Comparison of ENCODE assay signal across 2 cellular contexts in genomic region chr16:12611006-12611477, GRCh38.
TF ChIP-seq lines count a peak whose summit lies in the region.

No MANE protein-coding gene starts in this region.

TF ChIP-seq in A549, 52 proteins besides CTCF, POLR2A, EP300 and RAD21 (continued from another document):
- TF ChIP-seq EHF (CRISPR knock-in tag; IDR thresholded peaks at IDR 0.05) (peak; percentile 94), JUNB (IDR thresholded peaks at IDR 0.05) (no peak), FOSL2 (IDR thresholded peaks at IDR 0.05) (no peak), FOSL2 (CRISPR knock-in tag; IDR thresholded peaks at IDR 0.05) (peak; percentile 29; the same call in 1 of the 2 replicates), FOXS1 (CRISPR knock-in tag; IDR thresholded peaks at IDR 0.05) (peak; percentile 93; the same call in 1 of the 2 replicates), HOXB5 (CRISPR knock-in tag; IDR thresholded peaks at IDR 0.05) (peak; percentile 97), SREBF2 (IDR thresholded peaks at IDR 0.05) (no peak), CBX2 (IDR thresholded peaks at IDR 0.05; ENCODE audit: borderline replicate concordance, low read depth) (no peak), BCL3 (IDR thresholded peaks at IDR 0.05) (no peak), ATOH8 (CRISPR knock-in tag; IDR thresholded peaks at IDR 0.05; ENCODE audit: low read depth) (peak; percentile 99), ZNF302 (CRISPR knock-in tag; IDR thresholded peaks at IDR 0.05) (0 out of 2 replicates have a peak, but pooled peaks have one; percentile 87), HOXB13 (CRISPR knock-in tag; IDR thresholded peaks at IDR 0.05; ENCODE audit: low read depth) (0 out of 2 replicates have a peak, but pooled peaks have one; percentile 72), ESRRA (IDR thresholded peaks at IDR 0.05; ENCODE audit: borderline replicate concordance, low read length) (no peak)

TF ChIP-seq in HepG2, 621 proteins besides CTCF, POLR2A, EP300 and RAD21 (continued from another document):
- TF ChIP-seq, protein P1, sequence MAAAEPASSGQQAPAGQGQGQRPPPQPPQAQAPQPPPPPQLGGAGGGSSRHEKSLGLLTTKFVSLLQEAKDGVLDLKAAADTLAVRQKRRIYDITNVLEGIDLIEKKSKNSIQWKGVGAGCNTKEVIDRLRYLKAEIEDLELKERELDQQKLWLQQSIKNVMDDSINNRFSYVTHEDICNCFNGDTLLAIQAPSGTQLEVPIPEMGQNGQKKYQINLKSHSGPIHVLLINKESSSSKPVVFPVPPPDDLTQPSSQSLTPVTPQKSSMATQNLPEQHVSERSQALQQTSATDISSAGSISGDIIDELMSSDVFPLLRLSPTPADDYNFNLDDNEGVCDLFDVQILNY (CRISPR knock-in tag; conservative IDR thresholded peaks at IDR 0.05), result no peak
- TF ChIP-seq ZNF432 (CRISPR knock-in tag; IDR thresholded peaks at IDR 0.05; ENCODE audit: borderline replicate concordance) (no peak), ZNF607 (CRISPR knock-in tag; IDR thresholded peaks at IDR 0.05; ENCODE audit: borderline replicate concordance) (no peak), SRF (IDR thresholded peaks at IDR 0.05; ENCODE audit: low read depth, low read length) (no peak), ZNF33B (CRISPR knock-in tag; IDR thresholded peaks at IDR 0.05) (no peak), ZNF644 (CRISPR knock-in tag; IDR thresholded peaks at IDR 0.05; ENCODE audit: low read depth) (0 out of 2 replicates have a peak, but pooled peaks have one; percentile 11), HINFP (CRISPR knock-in tag; IDR thresholded peaks at IDR 0.05; ENCODE audit: low read depth) (no peak), ZBTB7A (CRISPR knock-in tag; IDR thresholded peaks at IDR 0.05) (no peak), ZNF34 (CRISPR knock-in tag; IDR thresholded peaks at IDR 0.05; ENCODE audit: borderline replicate concordance) (no peak), PCBP1 (IDR thresholded peaks at IDR 0.05; ENCODE audit: borderline replicate concordance, low read depth, low read length) (no peak), ELF4 (CRISPR knock-in tag; IDR thresholded peaks at IDR 0.05; ENCODE audit: borderline replicate concordance) (no peak), KAT7 (CRISPR knock-in tag; IDR thresholded peaks at IDR 0.05; ENCODE audit: borderline replicate concordance) (no peak), ZIK1 (CRISPR knock-in tag; IDR thresholded peaks at IDR 0.05; ENCODE audit: borderline replicate concordance, low read depth) (no peak), ZNF589 (CRISPR knock-in tag; conservative IDR thresholded peaks at IDR 0.05) (no peak), ZNF678 (CRISPR knock-in tag; IDR thresholded peaks at IDR 0.05) (no peak), ZNF775 (CRISPR knock-in tag; IDR thresholded peaks at IDR 0.05; ENCODE audit: borderline replicate concordance) (no peak), FOXP4 (CRISPR knock-in tag; IDR thresholded peaks at IDR 0.05) (no peak), JUND (CRISPR knock-in tag; IDR thresholded peaks at IDR 0.05) (no peak), ZNF660 (CRISPR knock-in tag; IDR thresholded peaks at IDR 0.05; ENCODE audit: borderline replicate concordance, low read depth) (no peak), RNF2 (conservative IDR thresholded peaks at IDR 0.05; ENCODE audit: low read depth) (no peak), HOXA5 (CRISPR knock-in tag; IDR thresholded peaks at IDR 0.05) (no peak), GATAD2A (CRISPR knock-in tag; IDR thresholded peaks at IDR 0.05) (no peak), BRCA1 (CRISPR knock-in tag; IDR thresholded peaks at IDR 0.05) (no peak), ARHGAP35 (CRISPR knock-in tag; IDR thresholded peaks at IDR 0.05; ENCODE audit: borderline replicate concordance) (no peak), PCBP2 (optimal IDR thresholded peaks at IDR 0.05; ENCODE audit: low read depth, low read length, poor library complexity, severe bottlenecking) (no peak), MYC (CRISPR knock-in tag; IDR thresholded peaks at IDR 0.05; ENCODE audit: borderline replicate concordance) (no peak), GMEB2 (CRISPR knock-in tag; IDR thresholded peaks at IDR 0.05; ENCODE audit: low read depth) (no peak), PRPF4 (IDR thresholded peaks at IDR 0.05; ENCODE audit: low read depth, low read length, poor library complexity, severe bottlenecking) (peak; percentile 26), ADNP (CRISPR knock-in tag; IDR thresholded peaks at IDR 0.05) (no peak)
- TF ChIP-seq, protein P2, sequence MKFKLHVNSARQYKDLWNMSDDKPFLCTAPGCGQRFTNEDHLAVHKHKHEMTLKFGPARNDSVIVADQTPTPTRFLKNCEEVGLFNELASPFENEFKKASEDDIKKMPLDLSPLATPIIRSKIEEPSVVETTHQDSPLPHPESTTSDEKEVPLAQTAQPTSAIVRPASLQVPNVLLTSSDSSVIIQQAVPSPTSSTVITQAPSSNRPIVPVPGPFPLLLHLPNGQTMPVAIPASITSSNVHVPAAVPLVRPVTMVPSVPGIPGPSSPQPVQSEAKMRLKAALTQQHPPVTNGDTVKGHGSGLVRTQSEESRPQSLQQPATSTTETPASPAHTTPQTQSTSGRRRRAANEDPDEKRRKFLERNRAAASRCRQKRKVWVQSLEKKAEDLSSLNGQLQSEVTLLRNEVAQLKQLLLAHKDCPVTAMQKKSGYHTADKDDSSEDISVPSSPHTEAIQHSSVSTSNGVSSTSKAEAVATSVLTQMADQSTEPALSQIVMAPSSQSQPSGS (CRISPR knock-in tag; IDR thresholded peaks at IDR 0.05), result no peak
- TF ChIP-seq, protein P3, sequence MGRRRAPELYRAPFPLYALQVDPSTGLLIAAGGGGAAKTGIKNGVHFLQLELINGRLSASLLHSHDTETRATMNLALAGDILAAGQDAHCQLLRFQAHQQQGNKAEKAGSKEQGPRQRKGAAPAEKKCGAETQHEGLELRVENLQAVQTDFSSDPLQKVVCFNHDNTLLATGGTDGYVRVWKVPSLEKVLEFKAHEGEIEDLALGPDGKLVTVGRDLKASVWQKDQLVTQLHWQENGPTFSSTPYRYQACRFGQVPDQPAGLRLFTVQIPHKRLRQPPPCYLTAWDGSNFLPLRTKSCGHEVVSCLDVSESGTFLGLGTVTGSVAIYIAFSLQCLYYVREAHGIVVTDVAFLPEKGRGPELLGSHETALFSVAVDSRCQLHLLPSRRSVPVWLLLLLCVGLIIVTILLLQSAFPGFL (CRISPR knock-in tag; IDR thresholded peaks at IDR 0.05), result no peak
- TF ChIP-seq, protein P4, sequence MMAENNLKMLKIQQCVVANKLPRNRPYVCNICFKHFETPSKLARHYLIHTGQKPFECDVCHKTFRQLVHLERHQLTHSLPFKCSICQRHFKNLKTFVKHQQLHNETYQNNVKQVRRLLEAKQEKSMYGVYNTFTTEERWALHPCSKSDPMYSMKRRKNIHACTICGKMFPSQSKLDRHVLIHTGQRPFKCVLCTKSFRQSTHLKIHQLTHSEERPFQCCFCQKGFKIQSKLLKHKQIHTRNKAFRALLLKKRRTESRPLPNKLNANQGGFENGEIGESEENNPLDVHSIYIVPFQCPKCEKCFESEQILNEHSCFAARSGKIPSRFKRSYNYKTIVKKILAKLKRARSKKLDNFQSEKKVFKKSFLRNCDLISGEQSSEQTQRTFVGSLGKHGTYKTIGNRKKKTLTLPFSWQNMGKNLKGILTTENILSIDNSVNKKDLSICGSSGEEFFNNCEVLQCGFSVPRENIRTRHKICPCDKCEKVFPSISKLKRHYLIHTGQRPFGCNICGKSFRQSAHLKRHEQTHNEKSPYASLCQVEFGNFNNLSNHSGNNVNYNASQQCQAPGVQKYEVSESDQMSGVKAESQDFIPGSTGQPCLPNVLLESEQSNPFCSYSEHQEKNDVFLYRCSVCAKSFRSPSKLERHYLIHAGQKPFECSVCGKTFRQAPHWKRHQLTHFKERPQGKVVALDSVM (CRISPR knock-in tag; IDR thresholded peaks at IDR 0.05), result 0 out of 2 replicates have a peak, but pooled peaks have one; percentile 15
- TF ChIP-seq, protein P5, sequence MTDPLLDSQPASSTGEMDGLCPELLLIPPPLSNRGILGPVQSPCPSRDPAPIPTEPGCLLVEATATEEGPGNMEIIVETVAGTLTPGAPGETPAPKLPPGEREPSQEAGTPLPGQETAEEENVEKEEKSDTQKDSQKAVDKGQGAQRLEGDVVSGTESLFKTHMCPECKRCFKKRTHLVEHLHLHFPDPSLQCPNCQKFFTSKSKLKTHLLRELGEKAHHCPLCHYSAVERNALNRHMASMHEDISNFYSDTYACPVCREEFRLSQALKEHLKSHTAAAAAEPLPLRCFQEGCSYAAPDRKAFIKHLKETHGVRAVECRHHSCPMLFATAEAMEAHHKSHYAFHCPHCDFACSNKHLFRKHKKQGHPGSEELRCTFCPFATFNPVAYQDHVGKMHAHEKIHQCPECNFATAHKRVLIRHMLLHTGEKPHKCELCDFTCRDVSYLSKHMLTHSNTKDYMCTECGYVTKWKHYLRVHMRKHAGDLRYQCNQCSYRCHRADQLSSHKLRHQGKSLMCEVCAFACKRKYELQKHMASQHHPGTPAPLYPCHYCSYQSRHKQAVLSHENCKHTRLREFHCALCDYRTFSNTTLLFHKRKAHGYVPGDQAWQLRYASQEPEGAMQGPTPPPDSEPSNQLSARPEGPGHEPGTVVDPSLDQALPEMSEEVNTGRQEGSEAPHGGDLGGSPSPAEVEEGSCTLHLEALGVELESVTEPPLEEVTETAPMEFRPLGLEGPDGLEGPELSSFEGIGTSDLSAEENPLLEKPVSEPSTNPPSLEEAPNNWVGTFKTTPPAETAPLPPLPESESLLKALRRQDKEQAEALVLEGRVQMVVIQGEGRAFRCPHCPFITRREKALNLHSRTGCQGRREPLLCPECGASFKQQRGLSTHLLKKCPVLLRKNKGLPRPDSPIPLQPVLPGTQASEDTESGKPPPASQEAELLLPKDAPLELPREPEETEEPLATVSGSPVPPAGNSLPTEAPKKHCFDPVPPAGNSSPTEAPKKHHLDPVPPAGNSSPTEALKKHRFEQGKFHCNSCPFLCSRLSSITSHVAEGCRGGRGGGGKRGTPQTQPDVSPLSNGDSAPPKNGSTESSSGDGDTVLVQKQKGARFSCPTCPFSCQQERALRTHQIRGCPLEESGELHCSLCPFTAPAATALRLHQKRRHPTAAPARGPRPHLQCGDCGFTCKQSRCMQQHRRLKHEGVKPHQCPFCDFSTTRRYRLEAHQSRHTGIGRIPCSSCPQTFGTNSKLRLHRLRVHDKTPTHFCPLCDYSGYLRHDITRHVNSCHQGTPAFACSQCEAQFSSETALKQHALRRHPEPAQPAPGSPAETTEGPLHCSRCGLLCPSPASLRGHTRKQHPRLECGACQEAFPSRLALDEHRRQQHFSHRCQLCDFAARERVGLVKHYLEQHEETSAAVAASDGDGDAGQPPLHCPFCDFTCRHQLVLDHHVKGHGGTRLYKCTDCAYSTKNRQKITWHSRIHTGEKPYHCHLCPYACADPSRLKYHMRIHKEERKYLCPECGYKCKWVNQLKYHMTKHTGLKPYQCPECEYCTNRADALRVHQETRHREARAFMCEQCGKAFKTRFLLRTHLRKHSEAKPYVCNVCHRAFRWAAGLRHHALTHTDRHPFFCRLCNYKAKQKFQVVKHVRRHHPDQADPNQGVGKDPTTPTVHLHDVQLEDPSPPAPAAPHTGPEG (CRISPR knock-in tag; IDR thresholded peaks at IDR 0.05), result 0 out of 2 replicates have a peak, but pooled peaks have one; percentile 37
- TF ChIP-seq, protein P6, sequence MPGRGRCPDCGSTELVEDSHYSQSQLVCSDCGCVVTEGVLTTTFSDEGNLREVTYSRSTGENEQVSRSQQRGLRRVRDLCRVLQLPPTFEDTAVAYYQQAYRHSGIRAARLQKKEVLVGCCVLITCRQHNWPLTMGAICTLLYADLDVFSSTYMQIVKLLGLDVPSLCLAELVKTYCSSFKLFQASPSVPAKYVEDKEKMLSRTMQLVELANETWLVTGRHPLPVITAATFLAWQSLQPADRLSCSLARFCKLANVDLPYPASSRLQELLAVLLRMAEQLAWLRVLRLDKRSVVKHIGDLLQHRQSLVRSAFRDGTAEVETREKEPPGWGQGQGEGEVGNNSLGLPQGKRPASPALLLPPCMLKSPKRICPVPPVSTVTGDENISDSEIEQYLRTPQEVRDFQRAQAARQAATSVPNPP (CRISPR knock-in tag; IDR thresholded peaks at IDR 0.05), result no peak
